In genomic region chr9:111637421-111637950, GRCh38 we compare ENCODE assay signal across 26 cellular contexts. TPM values are rescaled to one million over a fixed set of nuclear protein-coding genes. Genes with fewer than 3 reads are reported as not detected.
"Had no signal": no experiment of that assay in that cellular context is flagged by ENCODE, and none has a peak within 500 bp of the region (broad histone marks: within the 10 kb centered on the region; RNA-seq: fewer than 3 reads in every experiment).

No MANE protein-coding gene starts in this region.

- H3K36me3 Mint-ChIP-seq: naive thymus-derived CD8-positive, alpha-beta T cell had no signal

- H3K27me3 Mint-ChIP-seq: naive thymus-derived CD8-positive, alpha-beta T cell; stimulated activated naive B cell treated with anti-CD40 and anti-IgM and Interleukin-4, amounts not matched to agents 10 μg/mL and 1 μg/mL and 100 μg/mL, for 72 hours had no signal

- FAIRE-seq: pancreas, urothelium cell line had no signal

- H3K27ac Mint-ChIP-seq: naive thymus-derived CD8-positive, alpha-beta T cell; nephron; stimulated activated naive B cell treated with anti-CD40 and anti-IgM and Interleukin-4, amounts not matched to agents 10 μg/mL and 1 μg/mL and 100 μg/mL, for 72 hours had no signal

- H3K27ac ChIP-seq: left lung, lower lobe of right lung, pancreas, right atrium auricular region, stomach, testis, thyroid gland, upper lobe of right lung had no signal

- H3K9me3 ChIP-seq: left lung, lower lobe of right lung, pancreas, right atrium auricular region, right lobe of liver, stomach, testis, thyroid gland, transverse colon, upper lobe of right lung had no signal

- H3K4me3 Mint-ChIP-seq: naive thymus-derived CD8-positive, alpha-beta T cell; nephron; neural crest cell; stimulated activated naive B cell treated with anti-CD40 and anti-IgM and Interleukin-4, amounts not matched to agents 10 μg/mL and 1 μg/mL and 100 μg/mL, for 72 hours had no signal

- H3K27me3 ChIP-seq: left lung, pancreas, right atrium auricular region, right lobe of liver, stomach, testis, thyroid gland, transverse colon, upper lobe of right lung had no signal

- DNase-seq: islet precursor cell; kidney glomerular epithelial cell; left cardiac atrium; left lung; lower lobe of right lung; mammary epithelial cell; mesenchymal stem cell; naive thymus-derived CD8-positive, alpha-beta T cell; nucleus accumbens; pancreas; right lobe of liver; stimulated activated CD4-positive, alpha-beta T cell treated with anti-CD3 and anti-CD28 coated beads, Interleukin-12 subunit alpha, Interleukin-12 subunit beta, amount 100 ng/mL, for 4 hours; stimulated activated CD4-positive, alpha-beta T cell treated with anti-CD3 and anti-CD28 coated beads, Interleukin-15, amount 100 ng/mL, for 24 hours; stimulated activated CD4-positive, alpha-beta T cell treated with anti-CD3 and anti-CD28 coated beads, Interleukin-2, amount 100 ng/mL, for 24 hours; stimulated activated CD4-positive, alpha-beta T cell treated with anti-CD3 and anti-CD28 coated beads, Interleukin-4, amount 100 ng/mL, for 1 hour; stimulated activated naive B cell treated with anti-CD40 and anti-IgM and Interleukin-4, amounts not matched to agents 10 μg/mL and 1 μg/mL and 100 μg/mL, for 72 hours; stimulated activated naive CD8-positive, alpha-beta T cell treated with anti-CD3 and anti-CD28 coated beads, Interleukin-15, Interleukin-2, amounts not matched to agents 100 U/mL and 50 U/mL, for 24 hours; stomach; testis; thyroid gland; transverse colon; upper lobe of right lung had no signal

- H3K36me3 ChIP-seq: left lung, lower lobe of right lung, pancreas, right atrium auricular region, right lobe of liver, stomach, thyroid gland, upper lobe of right lung had no signal

- ATAC-seq: left cardiac atrium; left lung; lower lobe of right lung; naive thymus-derived CD8-positive, alpha-beta T cell; right lobe of liver; stimulated activated naive B cell treated with anti-CD40 and anti-IgM and Interleukin-4, amounts not matched to agents 10 μg/mL and 1 μg/mL and 100 μg/mL, for 72 hours; stimulated activated naive CD8-positive, alpha-beta T cell treated with anti-CD3 and anti-CD28 coated beads, Interleukin-15, Interleukin-2, amounts not matched to agents 100 U/mL and 50 U/mL, for 24 hours; upper lobe of right lung had no signal

- H3K4me3 ChIP-seq: left lung, lower lobe of right lung, pancreas, right atrium auricular region, right lobe of liver, stomach, testis, thyroid gland, transverse colon, upper lobe of right lung had no signal

- H3K9me3 Mint-ChIP-seq: naive thymus-derived CD8-positive, alpha-beta T cell; nephron; neural crest cell; stimulated activated naive B cell treated with anti-CD40 and anti-IgM and Interleukin-4, amounts not matched to agents 10 μg/mL and 1 μg/mL and 100 μg/mL, for 72 hours had no signal

RNA-seq across cellular contexts. Expression of gene PTGR1, which starts 38.0 kb away (rescaled TPM):
- total RNA-seq: naive thymus-derived CD8-positive, alpha-beta T cell had no signal
- polyA plus RNA-seq: naive thymus-derived CD8-positive, alpha-beta T cell had no signal
